Comparison of ENCODE assay signal across 1 cellular context in the genomic region with DNA sequence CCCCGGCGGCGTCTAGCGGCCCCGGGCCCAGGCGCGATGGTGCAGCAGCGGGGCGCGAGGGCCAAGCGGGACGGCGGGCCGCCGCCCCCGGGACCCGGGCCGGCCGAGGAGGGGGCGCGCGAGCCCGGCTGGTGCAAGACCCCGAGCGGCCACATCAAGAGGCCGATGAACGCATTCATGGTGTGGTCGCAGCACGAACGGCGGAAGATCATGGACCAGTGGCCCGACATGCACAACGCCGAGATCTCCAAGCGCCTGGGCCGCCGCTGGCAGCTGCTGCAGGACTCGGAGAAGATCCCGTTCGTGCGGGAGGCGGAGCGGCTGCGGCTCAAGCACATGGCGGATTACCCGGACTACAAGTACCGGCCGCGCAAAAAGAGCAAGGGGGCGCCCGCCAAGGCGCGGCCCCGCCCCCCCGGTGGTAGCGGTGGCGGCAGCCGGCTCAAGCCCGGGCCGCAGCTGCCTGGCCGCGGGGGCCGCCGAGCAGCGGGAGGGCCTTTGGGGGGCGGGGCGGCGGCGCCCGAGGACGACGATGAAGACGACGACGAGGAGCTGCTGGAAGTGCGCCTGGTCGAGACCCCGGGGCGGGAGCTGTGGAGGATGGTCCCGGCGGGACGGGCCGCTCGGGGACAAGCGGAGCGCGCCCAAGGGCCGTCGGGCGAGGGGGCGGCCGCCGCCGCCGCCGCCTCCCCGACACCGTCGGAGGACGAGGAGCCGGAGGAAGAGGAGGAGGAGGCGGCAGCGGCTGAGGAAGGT.
TF ChIP-seq lines count a peak whose summit lies in the region.

No MANE protein-coding gene starts in this region.

TF ChIP-seq in HCT116, 20 proteins besides CTCF, POLR2A, EP300 and RAD21:
- TF ChIP-seq SIN3A (IDR thresholded peaks at IDR 0.05; ENCODE audit: low read depth) (no peak), TCF7L2 (IDR thresholded peaks at IDR 0.05; ENCODE audit: borderline replicate concordance, extremely low read depth, insufficient read depth, insufficient read length) (peak; percentile 62), EGR1 (IDR thresholded peaks at IDR 0.05; ENCODE audit: low read depth) (no peak), YY1 (IDR thresholded peaks at IDR 0.05; ENCODE audit: extremely low read depth, insufficient replicate concordance, low read depth, low read length) (no peak), EZH2 (IDR thresholded peaks at IDR 0.05) (no peak), POLR2AphosphoS5 (IDR thresholded peaks at IDR 0.05; ENCODE audit: low read depth, low read length) (no peak), ZFX (IDR thresholded peaks at IDR 0.05) (peak; percentile 65; the same call in 1 of the 2 replicates), ELF1 (IDR thresholded peaks at IDR 0.05; ENCODE audit: borderline replicate concordance, low read depth) (no peak)
- TF ChIP-seq, protein P1, sequence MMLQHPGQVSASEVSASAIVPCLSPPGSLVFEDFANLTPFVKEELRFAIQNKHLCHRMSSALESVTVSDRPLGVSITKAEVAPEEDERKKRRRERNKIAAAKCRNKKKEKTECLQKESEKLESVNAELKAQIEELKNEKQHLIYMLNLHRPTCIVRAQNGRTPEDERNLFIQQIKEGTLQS (IDR thresholded peaks at IDR 0.05) = no peak
